Comparison of ENCODE assay signal across 7 cellular contexts in genomic region chr18:80157708-80158343, GRCh38. TPM values are rescaled to one million over a fixed set of nuclear protein-coding genes. Genes with fewer than 3 reads are reported as not detected.
DNase-seq lines count a peak whose midpoint lies in the region; ATAC-seq and TF ChIP-seq lines count a peak whose summit lies in the region.

No MANE protein-coding gene starts in this region.

- H3F3A ChIP-seq in SK-N-SH (replicated peaks; ENCODE audit: insufficient read depth): peaks cover 8% of the 10 kb centered on the region

- peak; percentile 94 for TF ChIP-seq RAD21 in SK-N-SH (IDR thresholded peaks at IDR 0.05; ENCODE audit: low read length)

- H3K4me3 Mint-ChIP-seq in activated naive CD8-positive, alpha-beta T cell treated with anti-CD3 and anti-CD28 coated beads, Interleukin-2, amount 50 U/mL, for 24 hours: no peak overlapping the region

- CTCF ChIA-PET in SK-N-SH (lab: Yijun Ruan, JAX): interaction anchor here (0.7 to 8.1 kb wide), 30 partner anchors 9 to 532 kb away, joined by 3 to 152 read pairs (median 5); partner anchors contain the start of gene PARD6G

- intact Hi-C loops in sciatic nerve (cut with DNase I): no loop called here

- no peak for TF ChIP-seq EP300 in SK-N-SH (IDR thresholded peaks at IDR 0.05; ENCODE audit: borderline replicate concordance in 1 of 2, low read depth in 1 of 2, low read length in 1 of 2)

- H3K9me3 ChIP-seq in SK-N-SH: no peaks in the 10 kb centered on the region
- H3K9me3 ChIP-seq in right atrium auricular region: no peaks in the 10 kb centered on the region

- H3K27me3 ChIP-seq in GM06990 (replicated peaks; ENCODE audit: control insufficient read depth, insufficient read depth, low read length) (no peaks in the 10 kb centered on the region), SK-N-SH (ENCODE audit: insufficient read depth) (no peaks in the 10 kb centered on the region), right atrium auricular region (no peaks in the 10 kb centered on the region)

- H3K9me2 ChIP-seq in SK-N-SH: no peaks in the 10 kb centered on the region

- TF ChIP-seq CTCF in GM06990 (IDR thresholded peaks at IDR 0.05; ENCODE audit: insufficient read depth, low read length, poor library complexity, severe bottlenecking) (peak; percentile 96), SK-N-SH (IDR thresholded peaks at IDR 0.05) (peak; percentile 97), right atrium auricular region (IDR thresholded peaks at IDR 0.05) (peak; percentile 94 to 95)

- H3K27ac ChIP-seq in SK-N-SH (ENCODE audit: low read depth in 2 of 2, low read length in 1 of 2) (no peak overlapping the region), right atrium auricular region (no peak overlapping the region)

- peaks cover 23% of the 10 kb centered on the region for H3K27me3 Mint-ChIP-seq in activated naive CD8-positive, alpha-beta T cell treated with anti-CD3 and anti-CD28 coated beads, Interleukin-2, amount 50 U/mL, for 24 hours

- H3K4me3 ChIP-seq in GM06990 (replicated peaks; ENCODE audit: low read depth, low read length): no peak overlapping the region
- H3K4me3 ChIP-seq in SK-N-SH (ENCODE audit: low read depth in 2 of 2, low read length in 1 of 2): no peak overlapping the region
- no peak overlapping the region for H3K4me3 ChIP-seq in right atrium auricular region

- DNase-seq in GM06990 (ENCODE audit: extremely low read depth, insufficient read length) (no peak), HUDEP-2 (lab: John Stamatoyannopoulos, UW; ENCODE audit: unreplicated experiment in 76 of 76) (peak in 50 of 76 experiments; percentile 0 to 68 (median 39)), SK-N-SH (peak; percentile 76), right atrium auricular region (ENCODE audit: low spot score) (peak; percentile 78), sciatic nerve (ENCODE audit: low spot score) (peak; percentile 90)
- DNase-seq in activated naive CD8-positive, alpha-beta T cell treated with anti-CD3 and anti-CD28 coated beads, Interleukin-2, amount 50 U/mL, for 24 hours: peak; percentile 81

- H3K79me2 ChIP-seq in SK-N-SH (ENCODE audit: insufficient read depth): no peaks in the 10 kb centered on the region

- peaks cover 5% of the 10 kb centered on the region for H3K4me1 Mint-ChIP-seq in activated naive CD8-positive, alpha-beta T cell treated with anti-CD3 and anti-CD28 coated beads, Interleukin-2, amount 50 U/mL, for 24 hours

- 61% methylated on average over 8 of the region's 8 CpGs for WGBS in SK-N-SH (ENCODE audit: low lambda C conversion rate)

- H3K9ac ChIP-seq in SK-N-SH: no peak overlapping the region

- no peak overlapping the region for H3K27ac Mint-ChIP-seq in activated naive CD8-positive, alpha-beta T cell treated with anti-CD3 and anti-CD28 coated beads, Interleukin-2, amount 50 U/mL, for 24 hours

- H3K4me1 ChIP-seq in SK-N-SH (ENCODE audit: control insufficient read depth in 1 of 2, insufficient read depth in 2 of 2, low read depth in 1 of 2, low read length in 1 of 2) (peaks cover 0 to 3% of the 10 kb centered on the region in 2 experiments; a peak in 1 of 4 replicates), right atrium auricular region (peaks cover 0 to 8% of the 10 kb centered on the region in 2 donors)

- H3K4me2 ChIP-seq in SK-N-SH: no peak overlapping the region

- POLR2A ChIA-PET in SK-N-SH (lab: Yijun Ruan, JAX): no interaction called here

- H3K36me3 ChIP-seq in GM06990 (ENCODE audit: control insufficient read depth, insufficient read depth, low read length) (no peaks in the 10 kb centered on the region), SK-N-SH (replicated peaks in 1 of 2; ENCODE audit: control insufficient read depth in 1 of 2, insufficient read depth in 2 of 2, low read length in 1 of 2) (peaks cover 7 to 9% of the 10 kb centered on the region in 2 experiments), right atrium auricular region (no peaks in the 10 kb centered on the region)

- H3K9me3 Mint-ChIP-seq in activated naive CD8-positive, alpha-beta T cell treated with anti-CD3 and anti-CD28 coated beads, Interleukin-2, amount 50 U/mL, for 24 hours: no peaks in the 10 kb centered on the region

- H4K20me1 ChIP-seq in SK-N-SH (ENCODE audit: insufficient read depth): no peaks in the 10 kb centered on the region

- ATAC-seq in activated naive CD8-positive, alpha-beta T cell treated with anti-CD3 and anti-CD28 coated beads, Interleukin-2, amount 50 U/mL, for 24 hours: no peak
- ATAC-seq in sciatic nerve: peak; percentile 75
- no peak for ATAC-seq in GM19395 (IDR thresholded peaks at IDR 0.05; ENCODE audit: unreplicated experiment)

- H3K36me3 Mint-ChIP-seq in activated naive CD8-positive, alpha-beta T cell treated with anti-CD3 and anti-CD28 coated beads, Interleukin-2, amount 50 U/mL, for 24 hours (ENCODE audit: low read depth): no peaks in the 10 kb centered on the region

- no peak overlapping the region for H2AFZ ChIP-seq in SK-N-SH (ENCODE audit: low read depth)

TF ChIP-seq in SK-N-SH, 30 proteins besides CTCF, POLR2A, EP300 and RAD21:
- TF ChIP-seq EZH2phosphoT487 (IDR thresholded peaks at IDR 0.05; ENCODE audit: borderline replicate concordance, low read depth) (no peak), SMC3 (IDR thresholded peaks at IDR 0.05; ENCODE audit: low read depth, low read length) (peak; percentile 86)
TF ChIP-seq in SK-N-SH: peak in this region for 1.

RNA-seq across cellular contexts. Expression of gene ADNP2, which starts 48.8 kb away (rescaled TPM):
- polyA plus RNA-seq in SK-N-SH (2012; rRNA removed): 4.3 and 4.6 TPM in 2 replicates
- polyA plus RNA-seq in SK-N-SH (2012; cell fraction: cytosol; rRNA removed): 5.0 and 5.4 TPM in 2 replicates
- 10.7 and 12.3 TPM in 2 replicates for polyA plus RNA-seq in SK-N-SH (2012; cell fraction: nucleus; rRNA removed)
- total RNA-seq in right atrium auricular region (10 to 100 TPM; 10.9 to 12.3 TPM), sciatic nerve (21.0 TPM)
